In genomic region chr5:87231037-87231808, GRCh38 we compare ENCODE assay signal across 9 cellular contexts. TPM values are rescaled to one million over a fixed set of nuclear protein-coding genes. Genes with fewer than 3 reads are reported as not detected.
DNase-seq lines count a peak whose midpoint lies in the region; ATAC-seq lines count a peak whose summit lies in the region.
"Had no signal": no experiment of that assay in that cellular context is flagged by ENCODE, and none has a peak within 500 bp of the region (broad histone marks: within the 10 kb centered on the region; RNA-seq: fewer than 3 reads in every experiment).

No MANE protein-coding gene starts in this region.

- ATAC-seq in HG02763 (IDR thresholded peaks at IDR 0.05; ENCODE audit: unreplicated experiment) = peak; percentile 97

- peak; percentile 64 for DNase-seq in activated effector memory CD4-positive, alpha-beta T cell treated with anti-CD3 and anti-CD28 coated beads, Interleukin-2, amount 50 U/mL, for 16 hours
- DNase-seq in activated effector memory CD4-positive, alpha-beta T cell treated with Interleukin-2 at 50 U/mL for 16 hours = no peak
- peak; percentile 29 for DNase-seq in LHCN-M2 (ENCODE audit: low read depth)
- peak; percentile 19 for DNase-seq in stimulated activated naive CD4-positive, alpha-beta T cell treated with Interleukin-2 at 50 U/mL for 16 hours (lab: John Stamatoyannopoulos, UW)
- no peak for DNase-seq in effector CD4-positive, alpha-beta T cell
- DNase-seq in foreskin melanocyte = no peak
- DNase-seq in NCI-H2171 (lab: John Stamatoyannopoulos, UW) = no peak
- DNase-seq: RPMI8226 had no signal

RNA-seq across cellular contexts. Expression of gene RASA1, which starts 36.5 kb away (rescaled TPM):
- 75.9 and 93.4 TPM in 2 replicates for total RNA-seq in LHCN-M2 (2014; rRNA removed)
- 34.4 TPM for polyA plus RNA-seq in LHCN-M2 (2012)

Comparison
In these comparisons a context has a peak if more than half of its experiments do, and no peak if none do; other contexts are left out.
1. DNase-seq: peak in activated effector memory CD4-positive, alpha-beta T cell treated with anti-CD3 and anti-CD28 coated beads, Interleukin-2, amount 50 U/mL, for 16 hours (single experiment), LHCN-M2 (single experiment) and stimulated activated naive CD4-positive, alpha-beta T cell treated with Interleukin-2 at 50 U/mL for 16 hours (single experiment); none in activated effector memory CD4-positive, alpha-beta T cell treated with Interleukin-2 at 50 U/mL for 16 hours (single experiment), effector CD4-positive, alpha-beta T cell (single experiment), foreskin melanocyte (single experiment) and NCI-H2171 (single experiment).